8 cellular contexts compared by ENCODE assay signal in genomic region chr7:47763063-47763974, GRCh38.
A peak's percentile ranks its signal among the peaks of the same experiment; 100 is the strongest.
DNase-seq lines count a peak whose midpoint lies in the region; ATAC-seq, FAIRE-seq and TF ChIP-seq lines count a peak whose summit lies in the region.

No MANE protein-coding gene starts in this region.

- POLR2A ChIA-PET in H1 (lab: Charles Lee; ENCODE audit: partially characterized antibody), result no interaction called here
- POLR2A ChIA-PET in activated CD4-positive, alpha-beta T cell treated with anti-CD3 and anti-CD28 coated beads, Interleukin-2, amount 10 ng/mL, durations not matched to agents 7 days and 5 days (lab: Charles Lee), result no interaction called here

- no peak for FAIRE-seq in H1 (lab: Jason Lieb, UNC)

- H2BK20ac ChIP-seq in H1 (ENCODE audit: low read length), result no peak overlapping the region

- H2BK5ac ChIP-seq in H1 (ENCODE audit: low read depth, low read length), result no peak overlapping the region

- no peak for TF ChIP-seq POLR2A in H1 (IDR thresholded peaks at IDR 0.05; ENCODE audit: control extremely low read depth in 1 of 2, low read depth in 2 of 2, low read length in 2 of 2)

- no peak overlapping the region for H3K4ac ChIP-seq in H1 (replicated peaks; ENCODE audit: insufficient read length, low read depth, low read length)

- no peak overlapping the region for H4K8ac ChIP-seq in H1 (ENCODE audit: extremely low read depth, insufficient read depth, low read length)

- peak; percentile 87 for ATAC-seq in GM19324 (IDR thresholded peaks at IDR 0.05; ENCODE audit: low FRiP score, unreplicated experiment)

- H3K36me3 ChIP-seq in H1 (ENCODE audit: control insufficient read depth in 2 of 4, insufficient read depth in 4 of 4, low read length in 3 of 4) (no peaks in the 10 kb centered on the region), skeletal muscle satellite cell (ENCODE audit: insufficient read depth, low read length) (no peaks in the 10 kb centered on the region)

- H3K27ac Mint-ChIP-seq in activated CD4-positive, alpha-beta T cell treated with anti-CD3 and anti-CD28 coated beads, Interleukin-2, amount 10 ng/mL, durations not matched to agents 7 days and 5 days, result no peak overlapping the region

- no peak overlapping the region for H3K23ac ChIP-seq in H1 (ENCODE audit: insufficient read length)

- H3K9me3 Mint-ChIP-seq in activated CD4-positive, alpha-beta T cell treated with anti-CD3 and anti-CD28 coated beads, Interleukin-2, amount 10 ng/mL, durations not matched to agents 7 days and 5 days, result no peaks in the 10 kb centered on the region

- no peak for TF ChIP-seq CTCF in H1 (IDR thresholded peaks at IDR 0.05; ENCODE audit: control extremely low read depth in 1 of 3, insufficient read depth in 1 of 3, low read depth in 1 of 3, low read length in 3 of 3)

- no peak overlapping the region for H2BK120ac ChIP-seq in H1 (replicated peaks; ENCODE audit: low read depth, low read length)

- no peak for TF ChIP-seq EP300 in H1 (IDR thresholded peaks at IDR 0.05; ENCODE audit: borderline replicate concordance in 1 of 2, low read depth in 2 of 2, low read length in 2 of 2)

- H4K5ac ChIP-seq in H1 (ENCODE audit: insufficient read length, low read depth, low read length), result no peak overlapping the region

- DNase-seq in NCI-H345 treated with DMSO at 0.1 percent for 48 hours (lab: John Stamatoyannopoulos, UW; ENCODE audit: unreplicated experiment), result peak; percentile 64
- no peak for DNase-seq in H1 (ENCODE audit: low read depth in 1 of 2, low spot score in 2 of 2)
- DNase-seq in GDM1 (lab: John Stamatoyannopoulos, UW), result no peak
- DNase-seq in substantia nigra (lab: John Stamatoyannopoulos, UW), result no peak
- DNase-seq in activated CD4-positive, alpha-beta T cell treated with anti-CD3 and anti-CD28 coated beads for 4 hours, result no peak
- no peak for DNase-seq in activated CD4-positive, alpha-beta T cell treated with anti-CD3 and anti-CD28 coated beads, Interleukin-2, amount 10 ng/mL, durations not matched to agents 7 days and 5 days

- no peak for TF ChIP-seq RAD21 in H1 (IDR thresholded peaks at IDR 0.05 in 1 of 2, conservative IDR thresholded peaks at IDR 0.05 in 1 of 2; ENCODE audit: low read depth in 2 of 2, low read length in 2 of 2)

- H3K79me1 ChIP-seq in H1 (ENCODE audit: low read depth, low read length), result no peaks in the 10 kb centered on the region

- H3K4me1 ChIP-seq in H1 (replicated peaks in 1 of 4; ENCODE audit: control insufficient read depth in 3 of 4, insufficient read depth in 4 of 4, low read length in 3 of 4) (no peaks in the 10 kb centered on the region), skeletal muscle satellite cell (ENCODE audit: control insufficient read depth, insufficient read depth, low read length) (peaks cover 42% of the 10 kb centered on the region)

- H3K14ac ChIP-seq in H1 (ENCODE audit: insufficient read length), result no peak overlapping the region

- no peaks in the 10 kb centered on the region for H3K9me3 ChIP-seq in H1 (ENCODE audit: insufficient read depth in 2 of 2, low read depth in 1 of 2, low read length in 1 of 2)
- H3K9me3 ChIP-seq in skeletal muscle satellite cell (replicated peaks; ENCODE audit: low read length), result no peaks in the 10 kb centered on the region

- no peak overlapping the region for H2BK12ac ChIP-seq in H1 (ENCODE audit: low read depth, low read length)

- H3K27ac ChIP-seq in H1 (ENCODE audit: low read depth, low read length) (no peak overlapping the region), substantia nigra (ENCODE audit: low read depth, low read length, poor library complexity, severe bottlenecking) (no peak overlapping the region)

- no peaks in the 10 kb centered on the region for H4K20me1 ChIP-seq in H1 (replicated peaks in 1 of 2; ENCODE audit: control insufficient read depth in 1 of 2, insufficient read depth in 2 of 2, low read length in 2 of 2)

- H2AFZ ChIP-seq in H1 (ENCODE audit: low read length), result peak overlapping the region; percentile 14; the same call in 1 of the 2 replicates

- H3K4me3 ChIP-seq in H1 (ENCODE audit: extremely low read depth in 1 of 4, insufficient read depth in 2 of 4, low read depth in 3 of 4, low read length in 4 of 4) (no peak overlapping the region), skeletal muscle satellite cell (ENCODE audit: low read length) (peak overlapping the region; percentile 15)

- no peaks in the 10 kb centered on the region for H3K79me2 ChIP-seq in H1 (ENCODE audit: control insufficient read depth in 1 of 2, insufficient read depth in 2 of 2, low read length in 2 of 2)

- H2AK5ac ChIP-seq in H1 (ENCODE audit: low read depth, low read length), result no peak overlapping the region

- no peaks in the 10 kb centered on the region for H3K4me1 Mint-ChIP-seq in activated CD4-positive, alpha-beta T cell treated with anti-CD3 and anti-CD28 coated beads, Interleukin-2, amount 10 ng/mL, durations not matched to agents 7 days and 5 days

- H2BK15ac ChIP-seq in H1 (ENCODE audit: low read length), result no peak overlapping the region

- peaks cover 2% of the 10 kb centered on the region for H3K27me3 Mint-ChIP-seq in activated CD4-positive, alpha-beta T cell treated with anti-CD3 and anti-CD28 coated beads, Interleukin-2, amount 10 ng/mL, durations not matched to agents 7 days and 5 days

- no peak overlapping the region for H3K18ac ChIP-seq in H1 (ENCODE audit: extremely low read depth, low read length)

- H3K27me3 ChIP-seq in H1 (replicated peaks in 1 of 4; ENCODE audit: control insufficient read depth in 3 of 4, extremely low read depth in 1 of 4, insufficient read depth in 3 of 4, low read length in 3 of 4), result no peaks in the 10 kb centered on the region
- H3K27me3 ChIP-seq in skeletal muscle satellite cell (ENCODE audit: control insufficient read depth, insufficient read depth, low read length), result no peaks in the 10 kb centered on the region

- H3K4me3 Mint-ChIP-seq in activated CD4-positive, alpha-beta T cell treated with anti-CD3 and anti-CD28 coated beads, Interleukin-2, amount 10 ng/mL, durations not matched to agents 7 days and 5 days, result no peak overlapping the region

- WGBS in H1 (ENCODE audit: extremely low coverage in 1 of 2, insufficient coverage in 1 of 2, insufficient read length in 1 of 2, insufficient replicate concordance in 2 of 2, low coverage in 1 of 2, low lambda C conversion rate in 2 of 2, missing lambda C conversion rate in 1 of 2), 2 experiments, result 79% methylated on average over 9 of the region's 9 CpGs; no CpG with 5 or more reads in 1 of the 2 experiments

- no peaks in the 10 kb centered on the region; the same call in 1 of the 2 replicates for H3K23me2 ChIP-seq in H1 (ENCODE audit: low read depth, low read length)

- CTCF ChIA-PET in H1 (lab: Charles Lee; ENCODE audit: partially characterized antibody), result interaction anchor here (1.0 to 1.7 kb wide), 4 partner anchors 11 to 182 kb away, joined by 3 to 6 read pairs (median 3); no protein-coding TSS in a partner anchor
- CTCF ChIA-PET in activated CD4-positive, alpha-beta T cell treated with anti-CD3 and anti-CD28 coated beads, Interleukin-2, amount 10 ng/mL, durations not matched to agents 7 days and 5 days (lab: Charles Lee), result no interaction called here

- no peak overlapping the region for H3K56ac ChIP-seq in H1 (replicated peaks; ENCODE audit: insufficient read length, low read depth, low read length)

- H3K9ac ChIP-seq in H1 (replicated peaks in 1 of 4; ENCODE audit: extremely low read depth in 1 of 4, low read depth in 3 of 4, low read length in 3 of 4) (no peak overlapping the region), skeletal muscle satellite cell (ENCODE audit: low read depth, low read length) (peak overlapping the region; percentile 63)

- H3K36me3 Mint-ChIP-seq in activated CD4-positive, alpha-beta T cell treated with anti-CD3 and anti-CD28 coated beads, Interleukin-2, amount 10 ng/mL, durations not matched to agents 7 days and 5 days (ENCODE audit: low read depth), result no peaks in the 10 kb centered on the region

- H3K4me2 ChIP-seq in H1 (ENCODE audit: insufficient read depth in 1 of 2, low read depth in 2 of 2, low read length in 2 of 2) (no peak overlapping the region), skeletal muscle satellite cell (ENCODE audit: low read length) (peak overlapping the region; percentile 53)

- H4K91ac ChIP-seq in H1 (replicated peaks; ENCODE audit: insufficient read length, low read length), result no peak overlapping the region

TF ChIP-seq in H1, 55 proteins besides CTCF, POLR2A, EP300 and RAD21:
- TF ChIP-seq MAX (IDR thresholded peaks at IDR 0.05), result no peak
- TF ChIP-seq ASH2L (IDR thresholded peaks at IDR 0.05; ENCODE audit: low read length), result no peak
- TF ChIP-seq TAF1 (IDR thresholded peaks at IDR 0.05; ENCODE audit: low read depth, low read length), result no peak
- TF ChIP-seq BCL11A (IDR thresholded peaks at IDR 0.05; ENCODE audit: low read depth in 2 of 2, low read length in 2 of 2), result no peak
- no peak for TF ChIP-seq CTBP2 (IDR thresholded peaks at IDR 0.05; ENCODE audit: borderline replicate concordance, insufficient read depth, insufficient read length, low read length)
- TF ChIP-seq CHD2 (IDR thresholded peaks at IDR 0.05; ENCODE audit: low read length), result no peak
- no peak for TF ChIP-seq TEAD4 (IDR thresholded peaks at IDR 0.05; ENCODE audit: low read depth, low read length)
